8 cellular contexts compared by ENCODE assay signal in genomic region chr22:50506611-50507420, GRCh38. TPM values are rescaled to one million over a fixed set of nuclear protein-coding genes. Genes with fewer than 3 reads are reported as not detected.
DNase-seq lines count a peak whose midpoint lies in the region; ATAC-seq and TF ChIP-seq lines count a peak whose summit lies in the region.

No MANE protein-coding gene starts in this region.

- no peak for TF ChIP-seq CTCF in lung (IDR thresholded peaks at IDR 0.05; ENCODE audit: control extremely low read depth, extremely low read depth)

- H3K36me3 ChIP-seq in lung (ENCODE audit: control insufficient read depth in 2 of 2, insufficient read depth in 2 of 2, low read length in 2 of 2) (peaks cover 0 to 40% of the 10 kb centered on the region in 2 donors), urinary bladder (ENCODE audit: insufficient read depth) (peaks cover 9% of the 10 kb centered on the region)

- H3K4me3 ChIP-seq in lung (peak overlapping the region; percentile 88), urinary bladder (ENCODE audit: low read depth, low read length) (peak overlapping the region; percentile 78)

- H3K4me1 ChIP-seq in lung (ENCODE audit: control insufficient read depth in 2 of 2, insufficient read depth in 2 of 2, low read length in 2 of 2) (peaks cover 7 to 12% of the 10 kb centered on the region in 2 donors), urinary bladder (ENCODE audit: insufficient read depth) (no peaks in the 10 kb centered on the region)

- H3K9me3 ChIP-seq in lung (ENCODE audit: control insufficient read depth in 2 of 2, insufficient read depth in 1 of 2, low read length in 1 of 2): no peaks in the 10 kb centered on the region

- DNase-seq in NCI-H748 (lab: John Stamatoyannopoulos, UW; ENCODE audit: unreplicated experiment) (peak; percentile 57), NCI-H748 treated with DMSO at 0.1 percent for 48 hours (lab: John Stamatoyannopoulos, UW) (no peak), NCI-H128 (lab: John Stamatoyannopoulos, UW; ENCODE audit: unreplicated experiment) (peak; percentile 19), caudate nucleus (lab: John Stamatoyannopoulos, UW) (peak in 1 of 61 donors; percentile 42), lung (ENCODE audit: low spot score) (no peak), AG08395 (ENCODE audit: low spot score) (no peak), NCI-H2196 treated with DMSO at 0.1 percent for 48 hours (lab: John Stamatoyannopoulos, UW; ENCODE audit: unreplicated experiment) (no peak)

- ATAC-seq in lung (ENCODE audit: insufficient read depth, low FRiP score): no peak

- WGBS in lung, 2 donors: 34 to 47% methylated on average over 21 of the region's 21 CpGs
- WGBS in urinary bladder: 28% methylated on average over 21 of the region's 21 CpGs

- no peaks in the 10 kb centered on the region for H3K27me3 ChIP-seq in lung (ENCODE audit: control insufficient read depth, insufficient read depth)

- H3K27ac ChIP-seq in caudate nucleus (ENCODE audit: low read depth, low read length) (peak overlapping the region; percentile 94), lung (ENCODE audit: low read depth in 1 of 2, low read length in 1 of 2) (peak overlapping the region; percentile 66 to 89), urinary bladder (ENCODE audit: low read depth) (peak overlapping the region; percentile 92)

RNA-seq across cellular contexts. Expression of gene LMF2, which starts 0.7 kb away (rescaled TPM):
- total RNA-seq in lung: 10 to 100 TPM; 29.8 to 84.6 TPM
- 10 to 100 TPM; 47.8 to 53.0 TPM for polyA plus RNA-seq in lung
- 21.4 TPM for total RNA-seq in urinary bladder
- polyA plus RNA-seq in urinary bladder: 61.3 TPM

RNA-seq across cellular contexts. Expression of gene NCAPH2, which starts 1.2 kb away (rescaled TPM):
- total RNA-seq in lung: 10 to 100 TPM; 30.2 to 56.3 TPM
- polyA plus RNA-seq in lung: 10 to 100 TPM; 27.8 to 64.4 TPM
- 27.5 TPM for total RNA-seq in urinary bladder
- polyA plus RNA-seq in urinary bladder: 38.4 TPM

RNA-seq across cellular contexts. Expression of gene SCO2, which starts 18.6 kb away (rescaled TPM):
- 1 to 10 TPM in 1 of 2 donors, under 1 TPM in 1; 0.37 to 9.1 TPM for total RNA-seq in lung
- polyA plus RNA-seq in lung: 1 to 10 TPM; 3.0 to 9.3 TPM
- total RNA-seq in urinary bladder: 0.79 TPM
- polyA plus RNA-seq in urinary bladder: 3.3 TPM

RNA-seq across cellular contexts. Expression of gene MIOX, which starts 20.2 kb away (rescaled TPM):
- total RNA-seq in lung: not detected
- polyA plus RNA-seq in lung: under 1 TPM in 1 of 2 donors, not detected in 1; 0.08 TPM
- total RNA-seq in urinary bladder: not detected
- not detected for polyA plus RNA-seq in urinary bladder

RNA-seq across cellular contexts. Expression of gene TYMP, which starts 23.0 kb away (rescaled TPM):
- total RNA-seq in lung: 100 to 1,000 TPM in 1 of 2 donors, 10 to 100 TPM in 1; 52.7 to 367 TPM
- 100 to 1,000 TPM in 1 of 2 donors, 10 to 100 TPM in 1; 99.2 to 641 TPM for polyA plus RNA-seq in lung
- 9.5 TPM for total RNA-seq in urinary bladder
- 84.1 TPM for polyA plus RNA-seq in urinary bladder

Comparison
In these comparisons a context has a peak if more than half of its experiments do, and no peak if none do; other contexts are left out.
1. DNase-seq: peak in NCI-H748 (single experiment) and NCI-H128 (single experiment); none in NCI-H748 treated with DMSO at 0.1 percent for 48 hours (single experiment), lung (single experiment), AG08395 (single experiment) and NCI-H2196 treated with DMSO at 0.1 percent for 48 hours (single experiment).
2. Peak in every context shown above with its lines, with median percentiles within 50 percentile points of each other: H3K27ac ChIP-seq.